ENCODE assay signal across 13 cellular contexts in the genomic region with DNA sequence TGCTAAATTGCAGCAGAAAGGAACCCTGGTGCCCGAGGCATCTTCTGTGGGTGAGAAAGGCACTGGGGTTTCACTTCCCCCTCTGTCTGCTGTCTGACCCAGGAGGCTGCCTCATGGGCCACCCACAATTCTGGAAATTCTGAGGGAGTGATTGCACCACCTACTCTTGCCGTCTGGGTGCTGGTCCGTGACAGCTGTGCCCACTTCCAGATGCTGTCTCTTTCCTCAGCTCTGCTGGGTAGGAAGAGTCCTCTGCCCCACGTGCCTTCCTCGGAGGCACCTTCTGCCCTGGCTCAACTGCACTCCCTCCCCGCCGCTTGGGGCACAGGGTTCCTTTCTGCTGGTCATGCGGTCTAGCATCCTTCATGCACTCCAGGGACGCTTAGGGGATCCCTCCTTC.
A peak's percentile ranks its signal among the peaks of the same experiment; 100 is the strongest.
DNase-seq lines count a peak whose midpoint lies in the region; ATAC-seq and TF ChIP-seq lines count a peak whose summit lies in the region.
"Had no signal": no experiment of that assay in that cellular context is flagged by ENCODE, and none has a peak within 500 bp of the region (broad histone marks: within the 10 kb centered on the region; RNA-seq: fewer than 3 reads in every experiment).

No MANE protein-coding gene starts in this region.

- no peak overlapping the region for H2AFZ ChIP-seq in OCI-LY3 (ENCODE audit: low read depth, low read length)

- TF ChIP-seq CTCF in GM12865 (IDR thresholded peaks at IDR 0.05; ENCODE audit: insufficient read depth, low read depth, low read length, missing control alignments): no peak
- TF ChIP-seq CTCF in OCI-LY3 (IDR thresholded peaks at IDR 0.05; ENCODE audit: low read depth, low read length): no peak
- no peak for TF ChIP-seq CTCF in GM10248 (IDR thresholded peaks at IDR 0.05; ENCODE audit: control extremely low read depth, extremely low read depth, low read depth, missing control alignments)

- CTCF ChIA-PET in GM10248 (lab: Yijun Ruan, JAX): no interaction called here

- H3K4me3 ChIP-seq in GM12865 (ENCODE audit: low read depth, low read length): no peak overlapping the region
- no peak overlapping the region for H3K4me3 ChIP-seq in OCI-LY3 (ENCODE audit: low read length)
- no peak overlapping the region for H3K4me3 ChIP-seq in H7 (ENCODE audit: insufficient read depth, low read depth, low read length)
- H3K4me3 ChIP-seq: vagina had no signal

- H3K4me1 ChIP-seq in OCI-LY3 (ENCODE audit: low read length): peaks cover 20% of the 10 kb centered on the region
- H3K4me1 ChIP-seq: vagina had no signal

- no peaks in the 10 kb centered on the region for H3K27me3 ChIP-seq in OCI-LY3 (ENCODE audit: low read depth, low read length)
- no peaks in the 10 kb centered on the region for H3K27me3 ChIP-seq in H7 (ENCODE audit: control insufficient read depth, insufficient read depth, low read length)
- H3K27me3 ChIP-seq: vagina had no signal

- H3K4me2 ChIP-seq in OCI-LY3 (ENCODE audit: low read length): peak overlapping the region; percentile 24

- DNase-seq in GM12865 (ENCODE audit: low read depth) (peak; percentile 9), glomerular visceral epithelial cell (ENCODE audit: extremely low spot score) (peak; percentile 20), posterior cingulate gyrus (peak in 7 of 10 donors; percentile 25 to 91 (median 43)), H7 (no peak), HUDEP-2 (lab: John Stamatoyannopoulos, UW; ENCODE audit: unreplicated experiment in 76 of 76) (no peak), GM10248 (ENCODE audit: extremely low spot score) (no peak)
- DNase-seq: activated T-cell treated with anti-CD3 and anti-CD28 coated beads, Interleukin-2, amount 50 U/mL, for 1 hour; CD8-positive, alpha-beta memory T cell; GOT3; KG1 had no signal

- no peaks in the 10 kb centered on the region for H3K79me2 ChIP-seq in OCI-LY3 (ENCODE audit: low read length)

- POLR2A ChIA-PET in GM10248 (lab: Yijun Ruan, JAX): no interaction called here

- no peaks in the 10 kb centered on the region for H3K9me3 ChIP-seq in OCI-LY3 (ENCODE audit: insufficient read depth, low read length)
- H3K9me3 ChIP-seq: vagina had no signal

- H3K9ac ChIP-seq in OCI-LY3 (ENCODE audit: low read length): no peak overlapping the region

- H4K20me1 ChIP-seq in OCI-LY3 (ENCODE audit: insufficient read depth, low read length): peaks cover 7% of the 10 kb centered on the region; the same call in 1 of the 2 replicates

- intact Hi-C loops in posterior cingulate gyrus (cut with DNase I): no loop called here

- no peak for ATAC-seq in HG02763 (IDR thresholded peaks at IDR 0.05; ENCODE audit: unreplicated experiment)

- H3K36me3 ChIP-seq in OCI-LY3 (replicated peaks; ENCODE audit: low read depth, low read length) (peaks cover 4% of the 10 kb centered on the region), H7 (replicated peaks; ENCODE audit: control insufficient read depth, insufficient read depth, low read length) (peaks cover 62% of the 10 kb centered on the region)

- no peak overlapping the region for H3K27ac ChIP-seq in OCI-LY3 (ENCODE audit: low read length)
- H3K27ac ChIP-seq: vagina had no signal

Comparison
In these comparisons a context has a peak if more than half of its experiments do, and no peak if none do; other contexts are left out.
1. DNase-seq: peak in GM12865 (single experiment), glomerular visceral epithelial cell (single experiment) and posterior cingulate gyrus (7 of 10); none in H7 (single experiment), HUDEP-2 (0 of 76) and GM10248 (single experiment).